In genomic region chr15:100544290-100544945, GRCh38 we compare ENCODE assay signal across 18 cellular contexts. TPM values are rescaled to one million over a fixed set of nuclear protein-coding genes. Genes with fewer than 3 reads are reported as not detected.
DNase-seq lines count a peak whose midpoint lies in the region; ATAC-seq and TF ChIP-seq lines count a peak whose summit lies in the region.
"Had no signal": no experiment of that assay in that cellular context is flagged by ENCODE, and none has a peak within 500 bp of the region (broad histone marks: within the 10 kb centered on the region; RNA-seq: fewer than 3 reads in every experiment).

No MANE protein-coding gene starts in this region.

- H3K9me3 ChIP-seq in testis: no peaks in the 10 kb centered on the region
- H3K9me3 ChIP-seq in mammary epithelial cell (replicated peaks; ENCODE audit: insufficient read depth, low read length): no peaks in the 10 kb centered on the region
- H3K9me3 ChIP-seq: HAP-1 had no signal

- no peak overlapping the region for H2AFZ ChIP-seq in mammary epithelial cell (ENCODE audit: low read depth, low read length)

- no peaks in the 10 kb centered on the region for H3K79me2 ChIP-seq in mammary epithelial cell (ENCODE audit: insufficient read depth, low read length)

- H3K9ac ChIP-seq in mammary epithelial cell (ENCODE audit: insufficient read depth, low read length): no peak overlapping the region
- H3K9ac ChIP-seq: BLaER1 treated with 17β-estradiol and CSF1 and Interleukin-3, amounts not matched to agents 10 nM and 100 nM had no signal

- peak; percentile 62 for DNase-seq in activated effector memory CD4-positive, alpha-beta T cell treated with anti-CD3 and anti-CD28 coated beads, Interleukin-2, amount 50 U/mL, for 16 hours
- DNase-seq in activated effector memory CD4-positive, alpha-beta T cell treated with Interleukin-2 at 50 U/mL for 16 hours: no peak
- DNase-seq in D341Med (ENCODE audit: low spot score) (peak; percentile 22), left kidney (ENCODE audit: low read depth, low spot score) (peak; percentile 5), testis (peak; percentile 23), mammary epithelial cell (no peak)
- DNase-seq: 8988T; ACHN; CD4-positive, CD25-positive, alpha-beta regulatory T cell; DMS153; DMS79 treated with DMSO at 0.1 percent for 48 hours; EL; GOT3 had no signal

- TF ChIP-seq CTCF in testis (IDR thresholded peaks at IDR 0.05) (no peak), mammary epithelial cell (conservative IDR thresholded peaks at IDR 0.05 in 1 of 2, IDR thresholded peaks at IDR 0.05 in 1 of 2; ENCODE audit: extremely low read depth in 1 of 2, insufficient read depth in 1 of 2, low read depth in 1 of 2, low read length in 2 of 2) (no peak)

- dilution Hi-C loops in mammary epithelial cell (cut with HindIII; ENCODE audit: low sequenced_read_pairs): no loop called here

- H3K4me2 ChIP-seq in mammary epithelial cell (ENCODE audit: insufficient read depth, low read depth, low read length): no peak overlapping the region

- in situ Hi-C loops in mammary epithelial cell (cut with MboI; ENCODE audit: low sequenced_read_pairs in 2 of 2): no loop called here

- BruUV-seq in mammary epithelial cell (replicated peaks; lab: Mats Ljungman, UMichigan): no TSS peak

- ATAC-seq in HG02571 (IDR thresholded peaks at IDR 0.05; ENCODE audit: unreplicated experiment): no peak
- no peak for ATAC-seq in HG02610 (IDR thresholded peaks at IDR 0.05; ENCODE audit: unreplicated experiment)

- H3K27ac ChIP-seq in testis (no peak overlapping the region), mammary epithelial cell (ENCODE audit: insufficient read depth, low read depth, low read length) (no peak overlapping the region)
- H3K27ac ChIP-seq: BLaER1 treated with 17β-estradiol and CSF1 and Interleukin-3, amounts not matched to agents 10 nM and 100 nM; HL-60 had no signal

- intact Hi-C loops in testis (cut with DNase I; ENCODE audit: low total_unique reads): no loop called here
- intact Hi-C loops in mammary epithelial cell (cut with micrococcal nuclease): no loop called here

- H3K27me3 ChIP-seq in testis: no peaks in the 10 kb centered on the region
- no peaks in the 10 kb centered on the region for H3K27me3 ChIP-seq in mammary epithelial cell (ENCODE audit: insufficient read depth, low read length)
- H3K27me3 ChIP-seq: BLaER1 treated with 17β-estradiol and CSF1 and Interleukin-3, amounts not matched to agents 10 nM and 100 nM had no signal

- no peaks in the 10 kb centered on the region for H4K20me1 ChIP-seq in mammary epithelial cell (ENCODE audit: insufficient read depth, low read length)
- H4K20me1 ChIP-seq: BLaER1 treated with 17β-estradiol and CSF1 and Interleukin-3, amounts not matched to agents 10 nM and 100 nM had no signal

- peak overlapping the region; percentile 19 to 25 for H3K4me3 ChIP-seq in testis
- no peak overlapping the region for H3K4me3 ChIP-seq in mammary epithelial cell (replicated peaks in 1 of 3; ENCODE audit: insufficient read depth in 1 of 3, low read depth in 2 of 3, low read length in 3 of 3)
- H3K4me3 ChIP-seq: BLaER1 treated with 17β-estradiol and CSF1 and Interleukin-3, amounts not matched to agents 10 nM and 100 nM; HAP-1 had no signal

- 33 to 67% methylated on average over 14 to 56 of the region's 70 CpGs for WGBS in testis, 2 donors
- 97% methylated on average over 12 of the region's 70 CpGs for WGBS in mammary epithelial cell (ENCODE audit: low coverage, missing lambda C conversion rate)

- no peaks in the 10 kb centered on the region for H3K4me1 ChIP-seq in testis
- H3K4me1 ChIP-seq in mammary epithelial cell (ENCODE audit: insufficient read depth, low read length): no peaks in the 10 kb centered on the region
- H3K4me1 ChIP-seq: HAP-1 had no signal

- H3K36me3 ChIP-seq in testis (ENCODE audit: low read depth, missing control alignments) (no peaks in the 10 kb centered on the region), mammary epithelial cell (ENCODE audit: insufficient read depth, low read length) (no peaks in the 10 kb centered on the region)
- H3K36me3 ChIP-seq: BLaER1 treated with 17β-estradiol and CSF1 and Interleukin-3, amounts not matched to agents 10 nM and 100 nM; HAP-1 had no signal

- TF ChIP-seq POLR2A in testis (IDR thresholded peaks at IDR 0.05): no peak

- CTCF ChIA-PET in mammary epithelial cell (lab: Charles Lee; ENCODE audit: low non-redundant PET): no interaction called here

RNA-seq across cellular contexts. Expression of gene CERS3, which starts 15.7 kb away (rescaled TPM):
- total RNA-seq in testis (10 to 100 TPM; 13.4 to 17.8 TPM), mammary epithelial cell (10 to 100 TPM in 1 of 2 donors, under 1 TPM in 1; 0.59 to 10.2 TPM)
- polyA plus RNA-seq in testis (ENCODE audit: insufficient read depth, low read depth, low replicate concordance) (48.6 TPM), mammary epithelial cell (0.08 TPM)
- not detected for polyA minus RNA-seq in mammary epithelial cell

RNA-seq across cellular contexts. Expression of gene LINS1, which starts 57.6 kb away (rescaled TPM):
- 10 to 100 TPM; 13.7 to 23.4 TPM for total RNA-seq in testis
- 17.3 TPM for polyA plus RNA-seq in testis (ENCODE audit: insufficient read depth, low read depth, low replicate concordance)
- total RNA-seq in mammary epithelial cell: 10 to 100 TPM; 19.0 to 26.3 TPM
- 7.2 TPM for polyA plus RNA-seq in mammary epithelial cell
- 7.4 TPM for polyA minus RNA-seq in mammary epithelial cell

RNA-seq across cellular contexts. Expression of gene ASB7, which starts 58.0 kb away (rescaled TPM):
- total RNA-seq in testis (10 to 100 TPM; 23.6 to 23.9 TPM), mammary epithelial cell (10 to 100 TPM; 15.4 to 20.7 TPM)
- polyA plus RNA-seq in testis (ENCODE audit: insufficient read depth, low read depth, low replicate concordance) (13.4 TPM), mammary epithelial cell (10.0 TPM)
- 8.0 TPM for polyA minus RNA-seq in mammary epithelial cell

Comparison
In these comparisons a context has a peak if more than half of its experiments do, and no peak if none do; other contexts are left out.
1. DNase-seq: peak in activated effector memory CD4-positive, alpha-beta T cell treated with anti-CD3 and anti-CD28 coated beads, Interleukin-2, amount 50 U/mL, for 16 hours (single experiment), D341Med (single experiment), left kidney (single experiment) and testis (single experiment); none in activated effector memory CD4-positive, alpha-beta T cell treated with Interleukin-2 at 50 U/mL for 16 hours (single experiment) and mammary epithelial cell (single experiment).
2. H3K4me3 ChIP-seq: peak in testis (2 of 2); none in mammary epithelial cell (0 of 3).